ENCODE assay signal across 29 cellular contexts in the genomic region with DNA sequence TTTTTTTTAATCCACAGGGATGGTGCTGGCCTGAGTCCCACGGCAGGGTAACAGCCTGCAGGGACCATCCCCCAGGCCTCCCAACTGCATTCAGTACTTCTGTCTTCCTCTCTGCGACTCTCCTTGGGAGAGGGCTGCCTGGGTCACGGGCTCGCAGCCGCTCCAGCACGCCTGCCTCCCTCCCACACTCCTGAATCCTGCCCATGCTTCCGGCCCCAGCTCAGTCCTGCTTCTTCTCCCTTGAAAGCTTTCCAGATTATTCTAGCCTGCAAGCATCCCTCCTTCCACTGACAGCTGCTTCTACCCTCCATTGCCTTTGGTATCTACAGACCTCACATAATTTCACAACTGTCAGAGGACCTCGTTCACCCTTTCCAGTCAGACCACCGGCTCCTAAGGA. TPM values are rescaled to one million over a fixed set of nuclear protein-coding genes. Genes with fewer than 3 reads are reported as not detected.
DNase-seq lines count a peak whose midpoint lies in the region; ATAC-seq, FAIRE-seq and TF ChIP-seq lines count a peak whose summit lies in the region.
"Had no signal": no experiment of that assay in that cellular context is flagged by ENCODE, and none has a peak within 500 bp of the region (broad histone marks: within the 10 kb centered on the region; RNA-seq: fewer than 3 reads in every experiment).

No MANE protein-coding gene starts in this region.

- peaks cover 3% of the 10 kb centered on the region for H3K27me3 ChIP-seq in astrocyte (ENCODE audit: insufficient read depth, low read length)
- no peaks in the 10 kb centered on the region for H3K27me3 ChIP-seq in left lung
- no peaks in the 10 kb centered on the region for H3K27me3 ChIP-seq in testis
- H3K27me3 ChIP-seq in thyroid gland = no peaks in the 10 kb centered on the region
- H3K27me3 ChIP-seq: ascending aorta, cardiac muscle cell, upper lobe of left lung had no signal

- H3K9me3 Mint-ChIP-seq in astrocyte (ENCODE audit: unreplicated experiment) = no peaks in the 10 kb centered on the region
- H3K9me3 Mint-ChIP-seq: dendritic cell treated with granulocyte-macrophage colony-stimulating factor and Interleukin-4, amounts not matched to agents 40 ng/mL and 50 ng/mL, for 4 days; natural killer cell treated with Interleukin-12 subunit alpha and Interleukin-12 subunit beta and Interleukin-15 and Interleukin-18, amount 100 ng/mL, for 72 hours; stimulated activated memory B cell treated with anti-CD40 and anti-IgM and Interleukin-4, amounts not matched to agents 10 μg/mL and 1 μg/mL and 100 μg/mL, for 72 hours had no signal

- H4K20me1 ChIP-seq in astrocyte (ENCODE audit: insufficient read depth, low read length) = no peaks in the 10 kb centered on the region

- FAIRE-seq in astrocyte (lab: Jason Lieb, UNC) = no peak
- FAIRE-seq: GM12892, keratinocyte had no signal

- H3K4me3 Mint-ChIP-seq in astrocyte (ENCODE audit: unreplicated experiment) = no peak overlapping the region
- H3K4me3 Mint-ChIP-seq: activated naive CD8-positive, alpha-beta T cell; dendritic cell treated with granulocyte-macrophage colony-stimulating factor and Interleukin-4, amounts not matched to agents 40 ng/mL and 50 ng/mL, for 4 days; natural killer cell treated with Interleukin-12 subunit alpha and Interleukin-12 subunit beta and Interleukin-15 and Interleukin-18, amount 100 ng/mL, for 72 hours; stimulated activated memory B cell treated with anti-CD40 and anti-IgM and Interleukin-4, amounts not matched to agents 10 μg/mL and 1 μg/mL and 100 μg/mL, for 72 hours had no signal

- H3K79me2 ChIP-seq in astrocyte (ENCODE audit: insufficient read depth, low read length) = no peaks in the 10 kb centered on the region

- no peaks in the 10 kb centered on the region for H3K4me1 ChIP-seq in astrocyte (ENCODE audit: insufficient read depth, low read length)
- H3K4me1 ChIP-seq in left lung = no peaks in the 10 kb centered on the region
- H3K4me1 ChIP-seq in testis = no peaks in the 10 kb centered on the region
- H3K4me1 ChIP-seq in thyroid gland = no peaks in the 10 kb centered on the region
- H3K4me1 ChIP-seq: ascending aorta, lower lobe of right lung, upper lobe of left lung had no signal

- no peak overlapping the region for H3K9ac ChIP-seq in astrocyte (ENCODE audit: low read length)

- H3K27ac Mint-ChIP-seq in astrocyte (ENCODE audit: unreplicated experiment) = no peak overlapping the region
- H3K27ac Mint-ChIP-seq: activated naive CD8-positive, alpha-beta T cell; dendritic cell treated with granulocyte-macrophage colony-stimulating factor and Interleukin-4, amounts not matched to agents 40 ng/mL and 50 ng/mL, for 4 days; natural killer cell treated with Interleukin-12 subunit alpha and Interleukin-12 subunit beta and Interleukin-15 and Interleukin-18, amount 100 ng/mL, for 72 hours; stimulated activated memory B cell treated with anti-CD40 and anti-IgM and Interleukin-4, amounts not matched to agents 10 μg/mL and 1 μg/mL and 100 μg/mL, for 72 hours had no signal

- H3K36me3 ChIP-seq in astrocyte (ENCODE audit: insufficient read depth, low read length) = no peaks in the 10 kb centered on the region
- H3K36me3 ChIP-seq in left lung = no peaks in the 10 kb centered on the region
- no peaks in the 10 kb centered on the region for H3K36me3 ChIP-seq in testis (ENCODE audit: low read depth, missing control alignments)
- H3K36me3 ChIP-seq in thyroid gland = no peaks in the 10 kb centered on the region
- H3K36me3 ChIP-seq: ascending aorta, cardiac muscle cell, lower lobe of right lung, upper lobe of left lung had no signal

- peak; percentile 32 for ATAC-seq in left lung
- no peak for ATAC-seq in HG02678 (IDR thresholded peaks at IDR 0.05; ENCODE audit: unreplicated experiment)
- ATAC-seq: esophagus mucosa; lower lobe of right lung; natural killer cell treated with Interleukin-12 subunit alpha and Interleukin-12 subunit beta and Interleukin-15 and Interleukin-18, amount 100 ng/mL, for 72 hours; stimulated activated memory B cell treated with anti-CD40 and anti-IgM and Interleukin-4, amounts not matched to agents 10 μg/mL and 1 μg/mL and 100 μg/mL, for 72 hours had no signal

- H3K27ac ChIP-seq in astrocyte (ENCODE audit: low read depth, low read length) = no peak overlapping the region
- no peak overlapping the region for H3K27ac ChIP-seq in left lung
- H3K27ac ChIP-seq in testis = no peak overlapping the region
- H3K27ac ChIP-seq in thyroid gland = no peak overlapping the region
- H3K27ac ChIP-seq: ascending aorta, C4-2B, cardiac muscle cell, lower lobe of right lung, upper lobe of left lung had no signal

- H2AFZ ChIP-seq in astrocyte (ENCODE audit: low read depth, low read length) = peak overlapping the region; percentile 26

- 26 to 42% methylated on average over 9 of the region's 9 CpGs for WGBS in testis, 2 donors
- WGBS in thyroid gland, 2 donors = 24 to 40% methylated on average over 9 of the region's 9 CpGs

- H3K27me3 Mint-ChIP-seq in astrocyte (ENCODE audit: low read depth, unreplicated experiment) = peaks cover 23% of the 10 kb centered on the region

- H3K4me3 ChIP-seq in astrocyte (ENCODE audit: insufficient read depth, low read depth, low read length) (no peak overlapping the region), left lung (no peak overlapping the region), testis (no peak overlapping the region), thyroid gland (replicated peaks in 1 of 3) (no peak overlapping the region)
- H3K4me3 ChIP-seq: ascending aorta, cardiac muscle cell, lower lobe of right lung, upper lobe of left lung had no signal

- H3K4me2 ChIP-seq in astrocyte (ENCODE audit: low read length) = no peak overlapping the region

- no peak for TF ChIP-seq POLR2A in testis (IDR thresholded peaks at IDR 0.05)
- TF ChIP-seq POLR2A in thyroid gland (IDR thresholded peaks at IDR 0.05) = no peak

- TF ChIP-seq CTCF in astrocyte (IDR thresholded peaks at IDR 0.05; ENCODE audit: insufficient read depth, low read depth, low read length) (no peak), left lung (IDR thresholded peaks at IDR 0.05) (no peak), testis (IDR thresholded peaks at IDR 0.05) (no peak), thyroid gland (IDR thresholded peaks at IDR 0.05) (no peak)

- H3K9me3 ChIP-seq in astrocyte (ENCODE audit: insufficient read depth, low read depth, low read length) = no peaks in the 10 kb centered on the region
- no peaks in the 10 kb centered on the region for H3K9me3 ChIP-seq in left lung
- H3K9me3 ChIP-seq in testis = no peaks in the 10 kb centered on the region
- H3K9me3 ChIP-seq in thyroid gland = no peaks in the 10 kb centered on the region
- H3K9me3 ChIP-seq: ascending aorta, lower lobe of right lung, upper lobe of left lung had no signal

- DNase-seq in NCI-H446 treated with DMSO at 0.1 percent for 48 hours (lab: John Stamatoyannopoulos, UW) (peak; percentile 1), NCI-H446 (lab: John Stamatoyannopoulos, UW) (no peak), astrocyte (ENCODE audit: low read depth) (no peak), left lung (no peak), testis (peak; percentile 41), thyroid gland (no peak)
- no peak for DNase-seq in activated CD4-positive, alpha-beta T cell treated with anti-CD3 and anti-CD28 coated beads for 1 hour
- DNase-seq: activated T-cell treated with anti-CD3 and anti-CD28 coated beads for 4 hours, COR-L47, foreskin fibroblast, lower lobe of right lung, NCI-H1105 treated with DMSO at 0.1 percent for 48 hours, NCI-H1930, NCI-H2171 treated with DMSO at 0.1 percent for 48 hours, NCI-H526, SHP77 had no signal

- no peaks in the 10 kb centered on the region for H3K4me1 Mint-ChIP-seq in astrocyte (ENCODE audit: low read depth, unreplicated experiment)
- H3K4me1 Mint-ChIP-seq: stimulated activated memory B cell treated with anti-CD40 and anti-IgM and Interleukin-4, amounts not matched to agents 10 μg/mL and 1 μg/mL and 100 μg/mL, for 72 hours had no signal

- intact Hi-C loops in left lung (cut with DNase I) = no loop called here
- intact Hi-C loops in testis (cut with DNase I; ENCODE audit: low total_unique reads) = no loop called here
- intact Hi-C loops in thyroid gland (cut with DNase I) = no loop called here

- H3K36me3 Mint-ChIP-seq in astrocyte (ENCODE audit: low read depth, unreplicated experiment) = no peaks in the 10 kb centered on the region
- H3K36me3 Mint-ChIP-seq: activated naive CD8-positive, alpha-beta T cell; natural killer cell treated with Interleukin-12 subunit alpha and Interleukin-12 subunit beta and Interleukin-15 and Interleukin-18, amount 100 ng/mL, for 72 hours; stimulated activated memory B cell treated with anti-CD40 and anti-IgM and Interleukin-4, amounts not matched to agents 10 μg/mL and 1 μg/mL and 100 μg/mL, for 72 hours had no signal

RNA-seq across cellular contexts. Expression of a gene that starts 32.4 kb away (rescaled TPM):
- total RNA-seq in astrocyte = 0.16 and 0.29 TPM in 2 replicates
- total RNA-seq in left lung = 1 to 10 TPM in 1 of 2 donors, not detected in 1; 2.6 TPM
- total RNA-seq in testis = 1 to 10 TPM; 4.5 to 8.6 TPM
- 18.7 TPM for polyA plus RNA-seq in testis (ENCODE audit: insufficient read depth, low read depth, low replicate concordance)
- total RNA-seq in thyroid gland = under 1 TPM in 1 of 4 donors, not detected in 3; 0.20 TPM
- total RNA-seq: ascending aorta; esophagus mucosa; lower lobe of right lung; natural killer cell treated with Interleukin-12 subunit alpha and Interleukin-12 subunit beta and Interleukin-15 and Interleukin-18, amount 100 ng/mL, for 72 hours; osteocyte had no signal
- polyA plus RNA-seq: cardiac muscle cell, keratinocyte had no signal

Comparison
In these comparisons a context has a peak if more than half of its experiments do, and no peak if none do; other contexts are left out.
1. DNase-seq: peak in NCI-H446 treated with DMSO at 0.1 percent for 48 hours (single experiment) and testis (single experiment); none in NCI-H446 (0 of 2), astrocyte (single experiment), left lung (0 of 2), activated CD4-positive, alpha-beta T cell treated with anti-CD3 and anti-CD28 coated beads for 1 hour (single experiment) and thyroid gland (0 of 2).